ENCODE assay signal across 34 cellular contexts in the genomic region with DNA sequence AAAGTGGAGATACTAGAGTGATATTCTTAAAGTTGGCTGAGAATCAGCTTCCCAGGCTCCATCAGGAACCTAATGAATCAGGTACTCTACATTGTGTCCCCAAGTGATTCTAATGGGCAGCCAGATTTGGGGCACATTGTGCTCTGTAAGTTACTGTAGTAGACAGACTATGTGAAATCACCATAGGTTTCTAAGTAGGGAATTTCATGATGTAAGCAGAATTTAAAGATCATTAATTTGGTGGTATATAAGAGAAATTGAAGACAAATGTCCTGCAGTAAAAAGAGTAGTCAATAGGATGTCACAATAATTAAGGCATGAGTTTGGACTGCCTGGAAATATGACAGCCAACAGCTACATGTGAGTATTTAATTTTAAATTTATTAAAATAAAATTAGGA.
"Had no signal": no experiment of that assay in that cellular context is flagged by ENCODE, and none has a peak within 500 bp of the region (broad histone marks: within the 10 kb centered on the region; RNA-seq: fewer than 3 reads in every experiment).

No MANE protein-coding gene starts in this region.

- H3K4me3 ChIP-seq: adrenal gland, ascending aorta, body of pancreas, breast epithelium, cardiac muscle cell had no signal

- H3K9me3 ChIP-seq: ascending aorta, body of pancreas had no signal

- H3K27ac ChIP-seq: adrenal gland, ascending aorta, body of pancreas, brain microvascular endothelial cell, breast epithelium, cardiac muscle cell had no signal

- FAIRE-seq: astrocyte, bronchial epithelial cell had no signal

- DNase-seq: activated effector memory CD4-positive, alpha-beta T cell treated with anti-CD3 and anti-CD28 coated beads, Interleukin-2, amount 50 U/mL, for 16 hours; activated effector memory CD4-positive, alpha-beta T cell treated with Interleukin-2 at 50 U/mL for 16 hours; activated gamma-delta T cell; activated gamma-delta T cell treated with Interleukin-2 at 50 U/mL for 16 hours; activated naive CD4-positive, alpha-beta T cell; activated naive CD4-positive, alpha-beta T cell treated with anti-CD3 and anti-CD28 coated beads for 36 hours; activated naive CD4-positive, alpha-beta T cell treated with anti-CD3 and anti-CD28 coated beads, Interleukin-2, amount 10 ng/mL, durations not matched to agents 7 days and 5 days; activated naive CD4-positive, alpha-beta T cell treated with anti-CD3 and anti-CD28 coated beads, Interleukin-2, amount 50 U/mL, for 16 hours; activated naive CD4-positive, alpha-beta T cell treated with Interleukin-2 at 50 U/mL for 16 hours; activated naive CD8-positive, alpha-beta T cell treated with anti-CD3 and anti-CD28 coated beads for 36 hours; activated naive CD8-positive, alpha-beta T cell treated with anti-CD3 and anti-CD28 coated beads, Interleukin-2, amount 10 ng/mL, durations not matched to agents 7 days and 5 days; activated naive CD8-positive, alpha-beta T cell treated with anti-CD3 and anti-CD28 coated beads, Interleukin-2, amount 50 U/mL, for 24 hours; activated T-cell treated with anti-CD3 and anti-CD28 coated beads, Interleukin-2, amount 50 U/mL, for 1 hour; activated T-cell treated with anti-CD3 and anti-CD28 coated beads, Interleukin-2, amount 50 U/mL, for 24 hours; activated T-cell treated with anti-CD3 and anti-CD28 coated beads, Interleukin-2, amount 50 U/mL, for 4 hours; activated T-cell treated with anti-CD3 and anti-CD28 coated beads, Interleukin-2, amount 50 U/mL, for 48 hours; activated T-cell treated with anti-CD3 and anti-CD28 coated beads, Interleukin-2, amount 50 U/mL, for 72 hours; adrenal gland; amniotic stem cell; amygdala; anterior cingulate cortex; aorta; body of pancreas; brain microvascular endothelial cell; caudate nucleus; central memory CD4-positive, alpha-beta T cell; cerebellar nuclear complex had no signal

- ATAC-seq: activated naive CD4-positive, alpha-beta T cell treated with anti-CD3 and anti-CD28 coated beads, Interleukin-2, amount 50 U/mL, for 72 hours; activated naive CD8-positive, alpha-beta T cell treated with anti-CD3 and anti-CD28 coated beads, Interleukin-2, amount 50 U/mL, for 24 hours; activated T-cell treated with anti-CD3 and anti-CD28 coated beads, Interleukin-2, amount 50 U/mL, for 4 hours; activated T-cell treated with anti-CD3 and anti-CD28 coated beads, Interleukin-2, amount 50 U/mL, for 72 hours; activated T-helper 17 cell treated with anti-CD3 and anti-CD28 coated beads, Interleukin-2, amount 50 U/mL, for 72 hours; body of pancreas had no signal

- H3K27me3 ChIP-seq: adrenal gland, ascending aorta, body of pancreas, brain microvascular endothelial cell, breast epithelium, cardiac muscle cell had no signal

- H3K4me1 ChIP-seq: adrenal gland, ascending aorta, body of pancreas, breast epithelium had no signal

- H3K36me3 ChIP-seq: adrenal gland, ascending aorta, brain microvascular endothelial cell, breast epithelium, cardiac muscle cell had no signal
